Comparison of ENCODE assay signal across 23 cellular contexts in the genomic region with DNA sequence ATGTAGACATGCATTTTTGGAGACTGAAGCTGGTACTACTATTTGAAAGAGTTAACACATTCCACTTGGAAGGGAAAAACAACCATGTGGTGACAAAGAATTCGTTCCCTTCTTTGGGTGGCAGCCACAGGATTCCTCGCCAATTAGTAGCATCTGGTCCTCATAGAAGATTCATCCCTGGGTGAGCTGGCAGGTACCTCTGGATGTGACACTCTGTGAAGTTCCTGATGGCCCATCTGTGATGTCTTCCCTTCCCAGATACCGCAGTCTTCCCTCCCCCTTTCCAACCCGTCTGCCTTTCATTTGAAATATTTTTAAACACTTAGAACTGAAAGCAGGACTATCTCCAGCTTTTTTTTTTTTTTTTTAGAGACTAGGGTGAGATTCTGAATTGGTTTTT.
DNase-seq lines count a peak whose midpoint lies in the region; ATAC-seq lines count a peak whose summit lies in the region.
"Had no signal": no experiment of that assay in that cellular context is flagged by ENCODE, and none has a peak within 500 bp of the region (broad histone marks: within the 10 kb centered on the region; RNA-seq: fewer than 3 reads in every experiment).

No MANE protein-coding gene starts in this region.

- ATAC-seq in GM19395 (IDR thresholded peaks at IDR 0.05; ENCODE audit: unreplicated experiment) (no peak), HG02981 (IDR thresholded peaks at IDR 0.05; ENCODE audit: unreplicated experiment) (no peak)
- ATAC-seq: Panc1 had no signal

- peak; percentile 14 for DNase-seq in A172 (ENCODE audit: low spot score)
- peak; percentile 99 for DNase-seq in NCI-H1694 treated with DMSO at 0.1 percent for 48 hours (lab: John Stamatoyannopoulos, UW)
- DNase-seq in cerebellum (ENCODE audit: low spot score) = peak; percentile 69
- DNase-seq in occipital lobe (lab: John Stamatoyannopoulos, UW) = peak; percentile 47
- no peak for DNase-seq in COLO829 (ENCODE audit: low spot score)
- DNase-seq in kidney tubule cell (ENCODE audit: low spot score) = no peak
- DNase-seq: 8988T; CD4-positive, alpha-beta T cell; COR-L47; DMS79; EL; GF-D8; HCEC 1CT; IMR-90; KG1; MG63; NCI-H1105 treated with DMSO at 0.1 percent for 48 hours; NCI-H187; NCI-H526 treated with DMSO at 0.1 percent for 48 hours; SHP77 had no signal

Comparison
In these comparisons a context has a peak if more than half of its experiments do, and no peak if none do; other contexts are left out.
1. DNase-seq: peak in A172 (single experiment), NCI-H1694 treated with DMSO at 0.1 percent for 48 hours (single experiment), cerebellum (single experiment) and occipital lobe (single experiment); none in COLO829 (single experiment) and kidney tubule cell (single experiment).